1 cellular context compared by ENCODE assay signal in genomic region chr2:55621802-55622201, GRCh38.
TF ChIP-seq lines count a peak whose summit lies in the region.

No MANE protein-coding gene starts in this region.

TF ChIP-seq in GM12878, 131 proteins besides CTCF, POLR2A, EP300 and RAD21 (continued from another document):
- TF ChIP-seq, protein P1, sequence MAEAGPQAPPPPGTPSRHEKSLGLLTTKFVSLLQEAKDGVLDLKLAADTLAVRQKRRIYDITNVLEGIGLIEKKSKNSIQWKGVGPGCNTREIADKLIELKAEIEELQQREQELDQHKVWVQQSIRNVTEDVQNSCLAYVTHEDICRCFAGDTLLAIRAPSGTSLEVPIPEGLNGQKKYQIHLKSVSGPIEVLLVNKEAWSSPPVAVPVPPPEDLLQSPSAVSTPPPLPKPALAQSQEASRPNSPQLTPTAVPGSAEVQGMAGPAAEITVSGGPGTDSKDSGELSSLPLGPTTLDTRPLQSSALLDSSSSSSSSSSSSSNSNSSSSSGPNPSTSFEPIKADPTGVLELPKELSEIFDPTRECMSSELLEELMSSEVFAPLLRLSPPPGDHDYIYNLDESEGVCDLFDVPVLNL (IDR thresholded peaks at IDR 0.05; ENCODE audit: low read depth, low read length) = no peak
- TF ChIP-seq RAD51 (IDR thresholded peaks at IDR 0.05) (no peak), NFIC (IDR thresholded peaks at IDR 0.05; ENCODE audit: low read depth, low read length) (no peak), RUNX3 (IDR thresholded peaks at IDR 0.05; ENCODE audit: low read length) (no peak), MYC (IDR thresholded peaks at IDR 0.05; ENCODE audit: insufficient read depth, insufficient read length, insufficient replicate concordance, low read length, severe bottlenecking) (no peak), BACH1 (IDR thresholded peaks at IDR 0.05; ENCODE audit: borderline replicate concordance) (no peak)
